Comparison of ENCODE assay signal across 14 cellular contexts in the genomic region with DNA sequence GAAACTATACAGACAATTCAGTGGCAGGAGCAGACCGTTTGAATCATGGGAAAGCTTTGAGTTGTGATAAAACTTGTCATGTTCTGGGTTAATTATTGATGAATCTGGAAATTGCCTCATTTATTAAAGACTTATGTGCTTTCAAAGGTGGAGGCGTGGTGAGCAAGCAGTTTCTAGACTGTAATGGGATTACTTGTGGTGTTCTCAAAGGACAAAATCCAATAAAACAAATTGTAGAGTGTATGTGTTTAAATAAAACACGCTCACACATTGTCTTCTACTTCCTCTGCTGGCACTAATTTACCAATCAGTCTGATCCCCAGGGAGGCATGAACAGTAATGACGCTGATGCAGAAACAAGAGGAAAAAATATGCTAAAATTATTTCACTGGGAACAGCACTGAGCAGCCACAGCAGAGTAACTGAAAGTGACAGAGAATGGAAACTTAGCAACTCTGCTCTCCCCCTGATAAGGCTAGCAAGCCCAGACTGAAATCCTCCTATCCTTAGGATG. TPM values are rescaled to one million over a fixed set of nuclear protein-coding genes. Genes with fewer than 3 reads are reported as not detected.
DNase-seq lines count a peak whose midpoint lies in the region; ATAC-seq and TF ChIP-seq lines count a peak whose summit lies in the region.
"Had no signal": no experiment of that assay in that cellular context is flagged by ENCODE, and none has a peak within 500 bp of the region (broad histone marks: within the 10 kb centered on the region; RNA-seq: fewer than 3 reads in every experiment).

No MANE protein-coding gene starts in this region.

- H3K27ac Mint-ChIP-seq in CD8-positive, alpha-beta T cell, result no peak overlapping the region
- H3K27ac Mint-ChIP-seq: activated CD8-positive, alpha-beta memory T cell treated with anti-CD3 and anti-CD28 coated beads, Interleukin-2, amount 10 ng/mL, durations not matched to agents 7 days and 5 days; T-helper 2 cell treated with Interferon-gamma antibody and Interleukin-4, amounts not matched to agents 5 μg/mL and 100 μg/mL, for 36 hours had no signal

- DNase-seq in GM03348 (ENCODE audit: low spot score) (peak; percentile 29), IMR-90 (no peak), dermis blood vessel endothelial cell (peak; percentile 59), NOMO-1 (lab: John Stamatoyannopoulos, UW; ENCODE audit: unreplicated experiment in 2 of 2) (no peak), CD1c-positive myeloid dendritic cell (ENCODE audit: extremely low spot score) (no peak), AML-193 (lab: John Stamatoyannopoulos, UW) (no peak)
- no peak for DNase-seq in CD8-positive, alpha-beta T cell
- DNase-seq: activated CD8-positive, alpha-beta memory T cell treated with anti-CD3 and anti-CD28 coated beads, Interleukin-2, amount 10 ng/mL, durations not matched to agents 7 days and 5 days; COR-L47; dorsolateral prefrontal cortex; NCI-H1105 had no signal

- H3K36me3 ChIP-seq in IMR-90 (ENCODE audit: control insufficient read depth, insufficient read depth, low read length) (no peaks in the 10 kb centered on the region), muscle layer of duodenum (ENCODE audit: control insufficient read depth in 1 of 2, insufficient read depth in 2 of 2, low read length in 2 of 2) (no peaks in the 10 kb centered on the region)
- no peaks in the 10 kb centered on the region for H3K36me3 ChIP-seq in CD8-positive, alpha-beta T cell (ENCODE audit: insufficient read depth, low read length)

- intact Hi-C loops in IMR-90 (cut with micrococcal nuclease), result no loop called here
- intact Hi-C loops in CD8-positive, alpha-beta T cell (cut with DNase I, micrococcal nuclease), result no loop called here

- H4K8ac ChIP-seq in IMR-90 (ENCODE audit: low read depth in 2 of 2, low read length in 2 of 2), result no peak overlapping the region

- H3K4me2 ChIP-seq in IMR-90 (ENCODE audit: low read depth, low read length), result no peak overlapping the region

- H3K4me1 ChIP-seq in IMR-90 (ENCODE audit: control insufficient read depth, insufficient read depth, low read length), result peaks cover 3% of the 10 kb centered on the region; the same call in 1 of the 2 replicates
- peaks cover 10 to 46% of the 10 kb centered on the region in 2 donors for H3K4me1 ChIP-seq in muscle layer of duodenum (ENCODE audit: control insufficient read depth in 1 of 2, insufficient read depth in 2 of 2, low read length in 2 of 2)
- no peaks in the 10 kb centered on the region for H3K4me1 ChIP-seq in CD8-positive, alpha-beta T cell (ENCODE audit: insufficient read depth, low read length)

- no peaks in the 10 kb centered on the region for H3K27me3 ChIP-seq in IMR-90 (ENCODE audit: control insufficient read depth, insufficient read depth, low read length)
- H3K27me3 ChIP-seq in muscle layer of duodenum (ENCODE audit: low read depth, low read length), result no peaks in the 10 kb centered on the region
- no peaks in the 10 kb centered on the region for H3K27me3 ChIP-seq in CD8-positive, alpha-beta T cell (ENCODE audit: insufficient read depth, low read length)

- POLR2A ChIA-PET in IMR-90 (lab: Charles Lee; ENCODE audit: unreplicated experiment), result no interaction called here
- POLR2A ChIA-PET in CD8-positive, alpha-beta T cell (lab: Charles Lee), result interaction anchor here (0.9 kb wide), 1 partner anchor 8 kb away, joined by 3 read pairs; no protein-coding TSS in a partner anchor

- H3K4ac ChIP-seq in IMR-90 (ENCODE audit: low read depth, low read length), result no peak overlapping the region

- no peak overlapping the region for H2BK20ac ChIP-seq in IMR-90 (ENCODE audit: low read depth, low read length)

- H2BK15ac ChIP-seq in IMR-90 (ENCODE audit: low read depth, low read length), result no peak overlapping the region

- no peak overlapping the region for H3K18ac ChIP-seq in IMR-90 (ENCODE audit: low read depth, low read length)

- H3K9ac ChIP-seq in IMR-90 (ENCODE audit: low read depth, low read length), result no peak overlapping the region

- peaks cover 19 to 75% of the 10 kb centered on the region in 2 experiments for H3K79me1 ChIP-seq in IMR-90 (ENCODE audit: low read depth in 1 of 2, low read length in 2 of 2)

- H2AK5ac ChIP-seq in IMR-90 (ENCODE audit: low read depth, low read length), result no peak overlapping the region

- WGBS in IMR-90 (ENCODE audit: extremely low coverage in 2 of 2, insufficient read length in 1 of 2), 2 experiments, result no CpG with 5 or more reads among the region's 4 CpGs

- no peak overlapping the region for H4K5ac ChIP-seq in IMR-90 (ENCODE audit: low read depth, low read length)

- no peak for TF ChIP-seq RAD21 in IMR-90 (IDR thresholded peaks at IDR 0.05; ENCODE audit: low read length)

- peaks cover 10% of the 10 kb centered on the region; the same call in 1 of the 2 replicates for H3K9me1 ChIP-seq in IMR-90 (ENCODE audit: insufficient read depth, low read length)

- H3K14ac ChIP-seq in IMR-90 (replicated peaks; ENCODE audit: low read depth, low read length), result no peak overlapping the region

- ATAC-seq in IMR-90 (ENCODE audit: low read depth), result peak; percentile 40; the same call in 1 of the 2 replicates
- no peak for ATAC-seq in CD8-positive, alpha-beta T cell
- ATAC-seq: activated CD8-positive, alpha-beta memory T cell treated with anti-CD3 and anti-CD28 coated beads, Interleukin-2, amount 10 ng/mL, durations not matched to agents 7 days and 5 days had no signal

- no peak overlapping the region for H2AK9ac ChIP-seq in IMR-90 (replicated peaks; ENCODE audit: low read depth, low read length, poor library complexity)

- H3K27ac ChIP-seq in IMR-90 (ENCODE audit: insufficient read depth, low read length) (no peak overlapping the region), muscle layer of duodenum (ENCODE audit: low read length) (peak overlapping the region; percentile 21)
- no peak overlapping the region for H3K27ac ChIP-seq in CD8-positive, alpha-beta T cell (ENCODE audit: low read depth, low read length)
- H3K27ac ChIP-seq: dorsolateral prefrontal cortex had no signal

- no peak for TF ChIP-seq CTCF in IMR-90 (conservative IDR thresholded peaks at IDR 0.05; ENCODE audit: low read depth, low read length)
- TF ChIP-seq CTCF in CD8-positive, alpha-beta T cell (IDR thresholded peaks at IDR 0.05), result no peak

- H3K23ac ChIP-seq in IMR-90 (ENCODE audit: low read depth, low read length), result peak overlapping the region; percentile 23; the same call in 1 of the 2 replicates

- H3K27me3 Mint-ChIP-seq in CD8-positive, alpha-beta T cell (ENCODE audit: low read depth), result peaks cover 2% of the 10 kb centered on the region
- H3K27me3 Mint-ChIP-seq: activated CD8-positive, alpha-beta memory T cell treated with anti-CD3 and anti-CD28 coated beads, Interleukin-2, amount 10 ng/mL, durations not matched to agents 7 days and 5 days had no signal

- no peaks in the 10 kb centered on the region for H3K4me1 Mint-ChIP-seq in CD8-positive, alpha-beta T cell (ENCODE audit: low read depth)
- H3K4me1 Mint-ChIP-seq: activated CD8-positive, alpha-beta memory T cell treated with anti-CD3 and anti-CD28 coated beads, Interleukin-2, amount 10 ng/mL, durations not matched to agents 7 days and 5 days had no signal

- CTCF ChIA-PET in IMR-90 (lab: Yijun Ruan, JAX), result interaction anchor here (0.9 kb wide), 1 partner anchor 463 kb away, joined by 4 read pairs; no protein-coding TSS in a partner anchor
- CTCF ChIA-PET in CD8-positive, alpha-beta T cell (lab: Charles Lee), result interaction anchor here (0.6 kb wide), 1 partner anchor 166 kb away, joined by 3 read pairs; no protein-coding TSS in a partner anchor

- no peak overlapping the region for H2BK5ac ChIP-seq in IMR-90 (ENCODE audit: low read depth, low read length, poor library complexity, severe bottlenecking)

- H3K4me3 Mint-ChIP-seq in CD8-positive, alpha-beta T cell, result no peak overlapping the region
- H3K4me3 Mint-ChIP-seq: activated CD8-positive, alpha-beta memory T cell treated with anti-CD3 and anti-CD28 coated beads, Interleukin-2, amount 10 ng/mL, durations not matched to agents 7 days and 5 days; T-helper 2 cell treated with Interferon-gamma antibody and Interleukin-4, amounts not matched to agents 5 μg/mL and 100 μg/mL, for 36 hours had no signal

- H2AFZ ChIP-seq in IMR-90 (replicated peaks; ENCODE audit: low read length, poor library complexity), result no peak overlapping the region

- no peak overlapping the region for H3K56ac ChIP-seq in IMR-90 (ENCODE audit: extremely low read depth, insufficient read depth, low read length)

- H3K9me3 ChIP-seq in IMR-90 (ENCODE audit: control insufficient read depth, insufficient read depth, low read length) (no peaks in the 10 kb centered on the region), muscle layer of duodenum (ENCODE audit: control insufficient read depth in 1 of 2, low read length in 2 of 2) (no peaks in the 10 kb centered on the region)
- H3K9me3 ChIP-seq in CD8-positive, alpha-beta T cell (ENCODE audit: low read length), result no peaks in the 10 kb centered on the region

- H3K36me3 Mint-ChIP-seq in CD8-positive, alpha-beta T cell, result no peaks in the 10 kb centered on the region
- H3K36me3 Mint-ChIP-seq: activated CD8-positive, alpha-beta memory T cell treated with anti-CD3 and anti-CD28 coated beads, Interleukin-2, amount 10 ng/mL, durations not matched to agents 7 days and 5 days had no signal

- H3K4me3 ChIP-seq in IMR-90 (ENCODE audit: insufficient read depth, low read depth, low read length) (no peak overlapping the region), muscle layer of duodenum (ENCODE audit: low read depth in 1 of 2, low read length in 2 of 2) (no peak overlapping the region)
- H3K4me3 ChIP-seq in CD8-positive, alpha-beta T cell (ENCODE audit: low read depth, low read length), result no peak overlapping the region
- H3K4me3 ChIP-seq: dorsolateral prefrontal cortex had no signal

- in situ Hi-C loops in IMR-90 (cut with MboI; ENCODE audit: low sequenced_read_pairs), result no loop called here

- peaks cover 43% of the 10 kb centered on the region for H4K20me1 ChIP-seq in IMR-90 (ENCODE audit: insufficient read depth, low read length)

- TF ChIP-seq POLR2A in IMR-90 (IDR thresholded peaks at IDR 0.05; ENCODE audit: low read depth, low read length), result no peak

- no TSS peak for BruUV-seq in IMR-90 (replicated peaks; lab: Mats Ljungman, UMichigan)

- dilution Hi-C loops in IMR-90 (cut with HindIII; ENCODE audit: low sequenced_read_pairs, unreplicated experiment), result no loop called here

- H2BK120ac ChIP-seq in IMR-90 (ENCODE audit: low read depth, low read length), result no peak overlapping the region

- no peak overlapping the region for H4K91ac ChIP-seq in IMR-90 (ENCODE audit: insufficient read depth, low read depth, low read length)

- no peaks in the 10 kb centered on the region for H3K9me3 Mint-ChIP-seq in CD8-positive, alpha-beta T cell
- H3K9me3 Mint-ChIP-seq: T-helper 2 cell treated with Interferon-gamma antibody and Interleukin-4, amounts not matched to agents 5 μg/mL and 100 μg/mL, for 36 hours had no signal

TF ChIP-seq in IMR-90, 13 proteins besides CTCF, POLR2A, EP300 and RAD21:
- no peak for TF ChIP-seq RFX5 (IDR thresholded peaks at IDR 0.05; ENCODE audit: low read depth, low read length)

RNA-seq across cellular contexts. Expression of gene PARD3, which starts 25.0 kb away (rescaled TPM):
- total RNA-seq in IMR-90 (2012; rRNA removed) (34.2 and 37.5 TPM in 2 replicates), dermis blood vessel endothelial cell (36.4 and 54.7 TPM in 2 replicates)
- polyA plus RNA-seq in IMR-90 (2012; rRNA removed), result 13.1 and 14.6 TPM in 2 replicates
- 4.0 and 6.2 TPM in 2 replicates for polyA plus RNA-seq in IMR-90 (2012; cell fraction: cytosol; rRNA removed)
- 4.2 and 32.9 TPM in 2 replicates for polyA plus RNA-seq in IMR-90 (2012; cell fraction: nucleus; rRNA removed; ENCODE audit: low replicate concordance)
- total RNA-seq in CD8-positive, alpha-beta T cell, result under 1 TPM; 0.08 to 0.35 TPM
- total RNA-seq: OCI-LY7 had no signal

Comparison
In these comparisons a context has a peak if more than half of its experiments do, and no peak if none do; other contexts are left out.
1. DNase-seq: peak in GM03348 (single experiment) and dermis blood vessel endothelial cell (single experiment); none in IMR-90 (single experiment), NOMO-1 (0 of 2), CD1c-positive myeloid dendritic cell (single experiment), CD8-positive, alpha-beta T cell (0 of 7) and AML-193 (0 of 2).
2. RNA of gene PARD3, which starts 25.0 kb away (total RNA-seq): 34.2 to 37.5 TPM in IMR-90 and 36.4 to 54.7 TPM in dermis blood vessel endothelial cell; 0.08 to 0.35 TPM in CD8-positive, alpha-beta T cell; every median in the first group is over 10 times any median in the second.